ENCODE assay signal across 8 cellular contexts in genomic region chr17:18712354-18712999, GRCh38. TPM values are rescaled to one million over a fixed set of nuclear protein-coding genes. Genes with fewer than 3 reads are reported as not detected.
DNase-seq lines count a peak whose midpoint lies in the region; ATAC-seq, FAIRE-seq and TF ChIP-seq lines count a peak whose summit lies in the region.
"Not testable (repeated sequence)": the region's sequence is repeated elsewhere in the genome, so short reads cannot be mapped to it uniquely, and the experiment has no call there.

No MANE protein-coding gene starts in this region.

- CTCF ChIA-PET in Calu3 (lab: Charles Lee); Panc1 (lab: Charles Lee): not testable (repeated sequence)
- CTCF ChIA-PET in activated CD4-positive, alpha-beta memory T cell treated with anti-CD3 and anti-CD28 coated beads for 36 hours (lab: Charles Lee): interaction anchor here (1.0 kb wide), 1 partner anchor 87 kb away, joined by 3 read pairs; no protein-coding TSS in a partner anchor

- not testable (repeated sequence) for H3K9ac ChIP-seq in Karpas-422 (ENCODE audit: low read length)

- H3K9me3 Mint-ChIP-seq in Calu3 (ENCODE audit: low read depth, unreplicated experiment); activated CD4-positive, alpha-beta memory T cell treated with anti-CD3 and anti-CD28 coated beads for 36 hours; stimulated activated effector memory CD8-positive, alpha-beta T cell treated with anti-CD3 and anti-CD28 coated beads, Interleukin-12 subunit alpha, Interleukin-12 subunit beta, amount 100 ng/mL, for 72 hours: not testable (repeated sequence)

- H3K9me2 ChIP-seq in Karpas-422 (replicated peaks; ENCODE audit: insufficient read depth, low read length): not testable (repeated sequence)

- in situ Hi-C loops in Panc1 (cut with HindIII; ENCODE audit: low pct_unique_long_range_greater_than_20kb, low sequenced_read_pairs): not testable (repeated sequence)

- not testable (repeated sequence) for H3K4me1 Mint-ChIP-seq in Calu3 (ENCODE audit: low read depth, unreplicated experiment); activated CD4-positive, alpha-beta memory T cell treated with anti-CD3 and anti-CD28 coated beads for 36 hours (ENCODE audit: low read depth); stimulated activated effector memory CD8-positive, alpha-beta T cell treated with anti-CD3 and anti-CD28 coated beads, Interleukin-12 subunit alpha, Interleukin-12 subunit beta, amount 100 ng/mL, for 72 hours

- not testable (repeated sequence) for H3K4me3 ChIP-seq in Karpas-422 (ENCODE audit: low read length); Panc1 (ENCODE audit: low read depth in 2 of 2, low read length in 2 of 2); bronchial epithelial cell (ENCODE audit: low read depth, low read length); pancreas

- peak; percentile 36 for FAIRE-seq in bronchial epithelial cell (lab: Jason Lieb, UNC)
- FAIRE-seq in pancreas (lab: Jason Lieb, UNC): peak; percentile 91

- intact Hi-C loops in Calu3 (cut with micrococcal nuclease; ENCODE audit: unreplicated experiment); Panc1 (cut with micrococcal nuclease; ENCODE audit: unreplicated experiment); activated CD4-positive, alpha-beta memory T cell treated with anti-CD3 and anti-CD28 coated beads for 36 hours (cut with micrococcal nuclease); left ventricle myocardium superior (cut with micrococcal nuclease); pancreas (cut with DNase I): not testable (repeated sequence)

- not testable (repeated sequence) for H3K36me3 ChIP-seq in Karpas-422 (ENCODE audit: insufficient read depth, low read length); Panc1 (ENCODE audit: control insufficient read depth, insufficient read depth, low read length); bronchial epithelial cell (ENCODE audit: control insufficient read depth, insufficient read depth, low read length); pancreas

- H3K27ac Mint-ChIP-seq in Calu3 (ENCODE audit: unreplicated experiment); activated CD4-positive, alpha-beta memory T cell treated with anti-CD3 and anti-CD28 coated beads for 36 hours; stimulated activated effector memory CD8-positive, alpha-beta T cell treated with anti-CD3 and anti-CD28 coated beads, Interleukin-12 subunit alpha, Interleukin-12 subunit beta, amount 100 ng/mL, for 72 hours: not testable (repeated sequence)

- H3K27me3 ChIP-seq in Karpas-422 (ENCODE audit: low read length); Panc1 (ENCODE audit: control insufficient read depth, insufficient read depth, low read length); bronchial epithelial cell (ENCODE audit: control insufficient read depth, insufficient read depth, low read length); pancreas: not testable (repeated sequence)

- TF ChIP-seq CTCF in Calu3 (IDR thresholded peaks at IDR 0.05; ENCODE audit: unreplicated experiment): not testable (repeated sequence)
- peak; percentile 58 for TF ChIP-seq CTCF in Panc1 (IDR thresholded peaks at IDR 0.05)
- peak; percentile 34 for TF ChIP-seq CTCF in bronchial epithelial cell (IDR thresholded peaks at IDR 0.05; ENCODE audit: insufficient read depth, low read length, severe bottlenecking)
- TF ChIP-seq CTCF in pancreas (IDR thresholded peaks at IDR 0.05): peak; percentile 30 to 43 (median 37)

- not testable (repeated sequence) for BruUV-seq in Calu3 (replicated peaks; lab: Mats Ljungman, UMichigan); Panc1 (replicated peaks; lab: Mats Ljungman, UMichigan)

- not testable (repeated sequence) for H2AFZ ChIP-seq in Karpas-422 (ENCODE audit: low read length)

- not testable (repeated sequence) for H3K79me2 ChIP-seq in Karpas-422 (ENCODE audit: low read length)

- H3K4me1 ChIP-seq in Karpas-422 (ENCODE audit: low read length); Panc1 (ENCODE audit: control insufficient read depth, insufficient read depth, low read length); pancreas: not testable (repeated sequence)

- not testable (repeated sequence) for H3K27ac ChIP-seq in Karpas-422 (ENCODE audit: low read length); Panc1 (ENCODE audit: low read length); pancreas

- not testable (repeated sequence) for H3K27me3 Mint-ChIP-seq in Calu3 (ENCODE audit: unreplicated experiment); activated CD4-positive, alpha-beta memory T cell treated with anti-CD3 and anti-CD28 coated beads for 36 hours

- H3K4me2 ChIP-seq in Karpas-422 (ENCODE audit: low read depth, low read length, poor library complexity, severe bottlenecking): not testable (repeated sequence)

- H3K36me3 Mint-ChIP-seq in Calu3 (ENCODE audit: insufficient read depth, unreplicated experiment); activated CD4-positive, alpha-beta memory T cell treated with anti-CD3 and anti-CD28 coated beads for 36 hours; stimulated activated effector memory CD8-positive, alpha-beta T cell treated with anti-CD3 and anti-CD28 coated beads, Interleukin-12 subunit alpha, Interleukin-12 subunit beta, amount 100 ng/mL, for 72 hours: not testable (repeated sequence)

- not testable (repeated sequence) for H3K9me3 ChIP-seq in Karpas-422 (ENCODE audit: low read length); Panc1 (ENCODE audit: control insufficient read depth, insufficient read depth, low read depth, low read length); pancreas

- 9 to 12% methylated on average over 5 to 7 of the region's 7 CpGs for WGBS in pancreas, 2 donors

- DNase-seq in Calu3 (peak; percentile 66), Karpas-422 (peak; percentile 77), bronchial epithelial cell (ENCODE audit: low read depth) (peak; percentile 37), left ventricle myocardium superior (peak; percentile 68), pancreas (peak; percentile 40 to 74 (median 56))
- DNase-seq in Panc1 (ENCODE audit: low read depth, low spot score): not testable (repeated sequence)
- DNase-seq in activated CD4-positive, alpha-beta memory T cell treated with anti-CD3 and anti-CD28 coated beads for 36 hours: peak; percentile 75
- DNase-seq in stimulated activated effector memory CD8-positive, alpha-beta T cell treated with anti-CD3 and anti-CD28 coated beads, Interleukin-12 subunit alpha, Interleukin-12 subunit beta, amount 100 ng/mL, for 72 hours (ENCODE audit: low spot score in 2 of 2): peak; percentile 34 to 67

- H4K20me1 ChIP-seq in Karpas-422 (ENCODE audit: insufficient read depth, low read depth, low read length): not testable (repeated sequence)

- POLR2A ChIA-PET in Panc1 (lab: Charles Lee); activated CD4-positive, alpha-beta memory T cell treated with anti-CD3 and anti-CD28 coated beads for 36 hours (lab: Charles Lee): not testable (repeated sequence)

- ATAC-seq in Panc1 (peak; percentile 87), left ventricle myocardium superior (peak; percentile 74), pancreas (peak; percentile 82 to 95 (median 90))
- peak; percentile 65 for ATAC-seq in stimulated activated effector memory CD8-positive, alpha-beta T cell treated with anti-CD3 and anti-CD28 coated beads, Interleukin-12 subunit alpha, Interleukin-12 subunit beta, amount 100 ng/mL, for 72 hours

- H3K4me3 Mint-ChIP-seq in Calu3 (ENCODE audit: low read depth, unreplicated experiment); activated CD4-positive, alpha-beta memory T cell treated with anti-CD3 and anti-CD28 coated beads for 36 hours; stimulated activated effector memory CD8-positive, alpha-beta T cell treated with anti-CD3 and anti-CD28 coated beads, Interleukin-12 subunit alpha, Interleukin-12 subunit beta, amount 100 ng/mL, for 72 hours: not testable (repeated sequence)

RNA-seq across cellular contexts. Expression of gene FOXO3B, which starts 30.4 kb away (rescaled TPM):
- total RNA-seq in Calu3 (2022) (2.3 and 3.2 TPM in 2 replicates), Panc1 (2021; ENCODE audit: unreplicated experiment) (4.2 TPM), bronchial epithelial cell (0.64 and 2.1 TPM in 2 replicates), left ventricle myocardium superior (1.0 TPM), pancreas (1 to 10 TPM in 5 of 6 donors, under 1 TPM in 1; 0.95 to 2.0 (median 1.3) TPM)
- total RNA-seq in Karpas-422 (2014; rRNA removed; shearing (Covaris generic); ENCODE audit: low replicate concordance): 3.8 and 7.5 TPM in 2 replicates
- 5.2 TPM for polyA plus RNA-seq in Panc1 (2012; ENCODE audit: insufficient read length)
- 1 to 10 TPM; 2.0 to 2.5 TPM for total RNA-seq in activated CD4-positive, alpha-beta memory T cell treated with anti-CD3 and anti-CD28 coated beads for 36 hours
- polyA plus RNA-seq in pancreas: 1 to 10 TPM in 1 of 2 donors, under 1 TPM in 1; 0.47 to 1.0 TPM

RNA-seq across cellular contexts. Expression of gene FBXW10, which starts 31.4 kb away (rescaled TPM):
- 0.50 and 0.54 TPM in 2 replicates for total RNA-seq in Calu3 (2022)
- not detected in 2 replicates for total RNA-seq in Karpas-422 (2014; rRNA removed; shearing (Covaris generic); ENCODE audit: low replicate concordance)
- total RNA-seq in Panc1 (2021; ENCODE audit: unreplicated experiment): not detected
- polyA plus RNA-seq in Panc1 (2012; ENCODE audit: insufficient read length): not detected
- not detected for total RNA-seq in activated CD4-positive, alpha-beta memory T cell treated with anti-CD3 and anti-CD28 coated beads for 36 hours
- not detected in 2 replicates for total RNA-seq in bronchial epithelial cell
- total RNA-seq in left ventricle myocardium superior: not detected
- under 1 TPM in 1 of 6 donors, not detected in 5; 0.05 TPM for total RNA-seq in pancreas
- polyA plus RNA-seq in pancreas: under 1 TPM; 0.11 to 0.23 TPM
